1 cellular context compared by ENCODE assay signal in the genomic region with DNA sequence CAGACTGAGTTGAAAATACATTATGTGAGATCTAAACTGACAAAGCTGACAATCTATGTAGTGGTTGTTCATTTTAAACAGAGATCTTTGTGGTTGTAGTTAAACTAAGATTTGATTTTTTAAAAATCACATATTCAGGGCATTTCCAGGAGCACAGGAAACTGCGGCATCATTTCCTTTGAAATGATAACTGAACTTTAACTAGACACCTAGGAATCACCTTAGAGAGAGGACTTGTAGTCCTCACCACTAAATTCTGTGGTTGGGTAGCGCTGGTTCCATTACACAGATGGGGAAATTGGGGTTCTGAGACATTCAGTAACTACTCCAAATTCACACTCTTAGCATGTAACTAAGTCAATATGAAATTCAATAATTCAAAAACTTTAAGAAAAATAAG.
TF ChIP-seq lines count a peak whose summit lies in the region.

No MANE protein-coding gene starts in this region.

TF ChIP-seq in IMR-90, 13 proteins besides CTCF, POLR2A, EP300 and RAD21:
- TF ChIP-seq, protein P1, sequence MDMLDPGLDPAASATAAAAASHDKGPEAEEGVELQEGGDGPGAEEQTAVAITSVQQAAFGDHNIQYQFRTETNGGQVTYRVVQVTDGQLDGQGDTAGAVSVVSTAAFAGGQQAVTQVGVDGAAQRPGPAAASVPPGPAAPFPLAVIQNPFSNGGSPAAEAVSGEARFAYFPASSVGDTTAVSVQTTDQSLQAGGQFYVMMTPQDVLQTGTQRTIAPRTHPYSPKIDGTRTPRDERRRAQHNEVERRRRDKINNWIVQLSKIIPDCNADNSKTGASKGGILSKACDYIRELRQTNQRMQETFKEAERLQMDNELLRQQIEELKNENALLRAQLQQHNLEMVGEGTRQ (IDR thresholded peaks at IDR 0.05; ENCODE audit: low read depth, low read length), result no peak
- no peak for TF ChIP-seq FOS (IDR thresholded peaks at IDR 0.05; ENCODE audit: low read depth, low read length)
- TF ChIP-seq, protein P2, sequence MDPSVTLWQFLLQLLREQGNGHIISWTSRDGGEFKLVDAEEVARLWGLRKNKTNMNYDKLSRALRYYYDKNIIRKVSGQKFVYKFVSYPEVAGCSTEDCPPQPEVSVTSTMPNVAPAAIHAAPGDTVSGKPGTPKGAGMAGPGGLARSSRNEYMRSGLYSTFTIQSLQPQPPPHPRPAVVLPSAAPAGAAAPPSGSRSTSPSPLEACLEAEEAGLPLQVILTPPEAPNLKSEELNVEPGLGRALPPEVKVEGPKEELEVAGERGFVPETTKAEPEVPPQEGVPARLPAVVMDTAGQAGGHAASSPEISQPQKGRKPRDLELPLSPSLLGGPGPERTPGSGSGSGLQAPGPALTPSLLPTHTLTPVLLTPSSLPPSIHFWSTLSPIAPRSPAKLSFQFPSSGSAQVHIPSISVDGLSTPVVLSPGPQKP (IDR thresholded peaks at IDR 0.05; ENCODE audit: borderline replicate concordance, low read depth, low read length), result no peak
- TF ChIP-seq MXI1 (IDR thresholded peaks at IDR 0.05; ENCODE audit: borderline replicate concordance, low read depth, low read length), result no peak
- TF ChIP-seq NFE2L2 (IDR thresholded peaks at IDR 0.05; ENCODE audit: low read depth, low read length), result no peak
- no peak for TF ChIP-seq RFX5 (IDR thresholded peaks at IDR 0.05; ENCODE audit: low read depth, low read length)
- no peak for TF ChIP-seq CHD1 (IDR thresholded peaks at IDR 0.05; ENCODE audit: low read depth, low read length)
- TF ChIP-seq SMC3 (IDR thresholded peaks at IDR 0.05; ENCODE audit: low read depth, low read length), result no peak
- TF ChIP-seq BHLHE40 (IDR thresholded peaks at IDR 0.05; ENCODE audit: low read depth, low read length), result no peak
- no peak for TF ChIP-seq MAFK (IDR thresholded peaks at IDR 0.05; ENCODE audit: low read depth, low read length)
- TF ChIP-seq RCOR1 (IDR thresholded peaks at IDR 0.05; ENCODE audit: insufficient replicate concordance, low read length), result no peak
- TF ChIP-seq CEBPB (IDR thresholded peaks at IDR 0.05; ENCODE audit: low read depth, low read length), result no peak
- no peak for TF ChIP-seq MAZ (IDR thresholded peaks at IDR 0.05; ENCODE audit: borderline replicate concordance, low read depth, low read length)
